Comparison of ENCODE assay signal across 8 cellular contexts in genomic region chr11:93652161-93652597, GRCh38. TPM values are rescaled to one million over a fixed set of nuclear protein-coding genes. Genes with fewer than 3 reads are reported as not detected.
DNase-seq lines count a peak whose midpoint lies in the region; ATAC-seq, FAIRE-seq and TF ChIP-seq lines count a peak whose summit lies in the region.

No MANE protein-coding gene starts in this region.

- no peak for FAIRE-seq in kidney (lab: Jason Lieb, UNC)

- H3K36me3 ChIP-seq in ascending aorta (no peaks in the 10 kb centered on the region), kidney (ENCODE audit: control insufficient read depth in 1 of 2, insufficient read depth in 2 of 2, low read length in 2 of 2) (no peaks in the 10 kb centered on the region), thoracic aorta (no peaks in the 10 kb centered on the region)

- H3K27me3 ChIP-seq in ascending aorta (no peaks in the 10 kb centered on the region), thoracic aorta (replicated peaks; ENCODE audit: insufficient read depth) (no peaks in the 10 kb centered on the region)

- TF ChIP-seq CTCF in ascending aorta (IDR thresholded peaks at IDR 0.05) (peak; percentile 52 to 81 (median 66)), kidney (IDR thresholded peaks at IDR 0.05; ENCODE audit: borderline replicate concordance, extremely low read depth, insufficient read depth) (peak; percentile 66), thoracic aorta (IDR thresholded peaks at IDR 0.05) (peak; percentile 80)

- H3K4me3 ChIP-seq in ascending aorta (no peak overlapping the region), kidney (ENCODE audit: low read length in 2 of 2) (no peak overlapping the region), thoracic aorta (no peak overlapping the region)

- ATAC-seq in thoracic aorta (ENCODE audit: insufficient number of reproducible peaks, low FRiP score, low read depth) (peak; percentile 30), HG02588 (IDR thresholded peaks at IDR 0.05; ENCODE audit: unreplicated experiment) (no peak)

- DNase-seq in Ammon's horn (ENCODE audit: low spot score) (peak; percentile 10), GM03348 (ENCODE audit: low spot score) (peak; percentile 59), NCI-H2171 treated with DMSO at 0.1 percent for 48 hours (lab: John Stamatoyannopoulos, UW) (peak; percentile 22), ascending aorta (ENCODE audit: low spot score in 2 of 2) (no peak), kidney (no peak), thoracic aorta (ENCODE audit: low spot score) (no peak), DMS153 (lab: John Stamatoyannopoulos, UW) (no peak)

- H3K4me1 ChIP-seq in ascending aorta, result no peaks in the 10 kb centered on the region
- H3K4me1 ChIP-seq in kidney (ENCODE audit: control insufficient read depth in 1 of 2, insufficient read depth in 1 of 2, low read depth in 1 of 2, low read length in 2 of 2), result no peaks in the 10 kb centered on the region
- no peaks in the 10 kb centered on the region for H3K4me1 ChIP-seq in thoracic aorta (ENCODE audit: control insufficient read depth in 1 of 2, low read depth in 2 of 2)

- H3K9me3 ChIP-seq in ascending aorta, result no peaks in the 10 kb centered on the region
- no peaks in the 10 kb centered on the region for H3K9me3 ChIP-seq in kidney (ENCODE audit: control insufficient read depth in 1 of 2, low read length in 2 of 2)
- no peaks in the 10 kb centered on the region for H3K9me3 ChIP-seq in thoracic aorta

- H3K27ac ChIP-seq in ascending aorta (no peak overlapping the region), kidney (ENCODE audit: low read depth in 2 of 2, low read length in 2 of 2) (no peak overlapping the region), thoracic aorta (no peak overlapping the region)

- intact Hi-C loops in ascending aorta (cut with DNase I), result loop anchor here (1.0 kb wide), 1 partner anchor 418 kb away; no protein-coding TSS in a partner anchor
- intact Hi-C loops in kidney (cut with DNase I), result loop anchor here (10.0 kb wide), 1 partner anchor 417 kb away; no protein-coding TSS in a partner anchor

- no peak overlapping the region for H3K9ac ChIP-seq in kidney (ENCODE audit: low read length in 2 of 2)

RNA-seq across cellular contexts. Expression of gene CEP295, which starts 9.3 kb away (rescaled TPM):
- total RNA-seq in ascending aorta, result 21.4 TPM
- total RNA-seq in kidney, result 11.0 TPM
- polyA plus RNA-seq in kidney (ENCODE audit: insufficient read depth, low read depth, low replicate concordance), result 3.8 TPM
- total RNA-seq in thoracic aorta, result 10 to 100 TPM; 18.7 to 23.4 TPM

Comparison
In these comparisons a context has a peak if more than half of its experiments do, and no peak if none do; other contexts are left out.
1. DNase-seq: peak in Ammon's horn (single experiment), GM03348 (single experiment) and NCI-H2171 treated with DMSO at 0.1 percent for 48 hours (single experiment); none in ascending aorta (0 of 2), kidney (single experiment), thoracic aorta (single experiment) and DMS153 (single experiment).
2. Peak in every context shown above with its lines, with median percentiles within 50 percentile points of each other: CTCF ChIP-seq.